ENCODE assay signal across 8 cellular contexts in genomic region chr6:33634203-33634727, GRCh38. TPM values are rescaled to one million over a fixed set of nuclear protein-coding genes. Genes with fewer than 3 reads are reported as not detected.
A peak's percentile ranks its signal among the peaks of the same experiment; 100 is the strongest.
DNase-seq lines count a peak whose midpoint lies in the region; ATAC-seq and TF ChIP-seq lines count a peak whose summit lies in the region.

No MANE protein-coding gene starts in this region.

- intact Hi-C loops in breast epithelium (cut with DNase I; ENCODE audit: low total_unique reads) = no loop called here

- H3K27me3 ChIP-seq in AG04450 (ENCODE audit: control insufficient read depth, insufficient read depth, low read length) (peaks cover 2% of the 10 kb centered on the region), Loucy (ENCODE audit: insufficient read depth, low read length, poor library complexity, severe bottlenecking) (no peaks in the 10 kb centered on the region), breast epithelium (no peaks in the 10 kb centered on the region), mesendoderm (ENCODE audit: insufficient read depth, low read length, poor library complexity) (no peaks in the 10 kb centered on the region)

- no peak for TF ChIP-seq POLR2A in breast epithelium (IDR thresholded peaks at IDR 0.05)

- ATAC-seq in GM19023 (IDR thresholded peaks at IDR 0.05; ENCODE audit: unreplicated experiment) = no peak

- no CpG with 5 or more reads among the region's 13 CpGs for WGBS in mesendoderm (ENCODE audit: extremely low coverage, insufficient coverage, low lambda C conversion rate)

- no peak overlapping the region for H2BK5ac ChIP-seq in mesendoderm (ENCODE audit: low read length)

- peak overlapping the region; percentile 25 for H3K9ac ChIP-seq in Loucy (ENCODE audit: low read depth, low read length, poor library complexity, severe bottlenecking)
- H3K9ac ChIP-seq in mesendoderm (ENCODE audit: low read length) = peak overlapping the region; percentile 58

- H2AFZ ChIP-seq in Loucy (ENCODE audit: low read length) = 0 out of 2 replicates have a peak overlapping the region, but pooled peaks have one; percentile 20

- peaks cover 34% of the 10 kb centered on the region for H4K20me1 ChIP-seq in Loucy (ENCODE audit: insufficient read depth, low read length, poor library complexity, severe bottlenecking)

- peak overlapping the region; percentile 37 for H3K23ac ChIP-seq in mesendoderm (ENCODE audit: low read length)

- peak overlapping the region; percentile 59 for H3K56ac ChIP-seq in mesendoderm (ENCODE audit: low read length)

- H4K8ac ChIP-seq in mesendoderm (ENCODE audit: low read depth, low read length) = no peak overlapping the region

- H3K9me3 ChIP-seq in AG04450 (ENCODE audit: control insufficient read depth, insufficient read depth, low read length) (no peaks in the 10 kb centered on the region), Loucy (ENCODE audit: insufficient read depth, low read depth, low read length) (no peaks in the 10 kb centered on the region), breast epithelium (no peaks in the 10 kb centered on the region)

- H3K79me2 ChIP-seq in Loucy (ENCODE audit: insufficient read depth, low read length) (peaks cover 32% of the 10 kb centered on the region; the same call in 1 of the 2 replicates), mesendoderm (ENCODE audit: control insufficient read depth, insufficient read depth, low read length) (peaks cover 2% of the 10 kb centered on the region)

- H4K5ac ChIP-seq in mesendoderm (ENCODE audit: low read length) = no peak overlapping the region

- H3K27ac ChIP-seq in AG04450 (ENCODE audit: low read depth, low read length) (no peak overlapping the region), breast epithelium (no peak overlapping the region), mesendoderm (ENCODE audit: low read depth, low read length) (no peak overlapping the region)

- H3K79me1 ChIP-seq in mesendoderm (ENCODE audit: low read length) = peaks cover 6% of the 10 kb centered on the region

- TF ChIP-seq CTCF in AG04450 (IDR thresholded peaks at IDR 0.05; ENCODE audit: low read depth, low read length) = no peak
- TF ChIP-seq CTCF in Loucy (conservative IDR thresholded peaks at IDR 0.05; ENCODE audit: low read length) = no peak
- no peak for TF ChIP-seq CTCF in breast epithelium (IDR thresholded peaks at IDR 0.05)
- TF ChIP-seq CTCF in GM13977 (IDR thresholded peaks at IDR 0.05; ENCODE audit: extremely low read depth, insufficient read depth, missing control alignments) = no peak

- H3K4me1 ChIP-seq in Loucy (ENCODE audit: insufficient read depth, low read length, poor library complexity, severe bottlenecking) = peaks cover 10% of the 10 kb centered on the region
- H3K4me1 ChIP-seq in breast epithelium = peaks cover 4 to 6% of the 10 kb centered on the region in 2 donors
- H3K4me1 ChIP-seq in mesendoderm (ENCODE audit: control insufficient read depth, low read depth, low read length) = peaks cover 9% of the 10 kb centered on the region

- H2BK15ac ChIP-seq in mesendoderm (replicated peaks; ENCODE audit: low read depth) = no peak overlapping the region

- H3K18ac ChIP-seq in mesendoderm (ENCODE audit: low read length) = no peak overlapping the region

- H3K4me2 ChIP-seq in Loucy (ENCODE audit: low read depth, low read length, poor library complexity, severe bottlenecking) (peak overlapping the region; percentile 84), mesendoderm (ENCODE audit: low read length) (peak overlapping the region; percentile 94)

- no peaks in the 10 kb centered on the region for H3K9me2 ChIP-seq in Loucy (replicated peaks; ENCODE audit: low read depth, low read length)

- DNase-seq in AG04450 (ENCODE audit: low read depth, low spot score) (no peak), breast epithelium (ENCODE audit: low spot score in 2 of 2) (no peak), mesendoderm (no peak), GF-D8 (lab: John Stamatoyannopoulos, UW) (no peak), amygdala (lab: John Stamatoyannopoulos, UW) (no peak), GM13977 (ENCODE audit: low spot score) (no peak)

- H2BK120ac ChIP-seq in mesendoderm (ENCODE audit: low read depth, low read length) = no peak overlapping the region

- H3K36me3 ChIP-seq in Loucy (ENCODE audit: insufficient read depth, low read length) (no peaks in the 10 kb centered on the region), breast epithelium (no peaks in the 10 kb centered on the region), mesendoderm (ENCODE audit: control insufficient read depth, insufficient read depth, low read length) (no peaks in the 10 kb centered on the region)

- CTCF ChIA-PET in AG04450 (lab: Charles Lee) = interaction anchor here (0.6 to 1.1 kb wide), 2 partner anchors 77 to 266 kb away, joined by 3 to 4 read pairs; partner anchors contain the start of gene UQCC2

- H2AK5ac ChIP-seq in mesendoderm (ENCODE audit: low read length) = no peak overlapping the region

- in situ Hi-C loops in GM13977 (cut with MboI; ENCODE audit: low pct_unique_long_range_greater_than_20kb, low sequenced_read_pairs, unreplicated experiment) = no loop called here

- POLR2A ChIA-PET in AG04450 (lab: Yijun Ruan, JAX) = interaction anchor here (1.8 kb wide), 1 partner anchor 77 kb away, joined by 5 read pairs; the partner anchor contains the start of gene UQCC2

- H3K4me3 ChIP-seq in AG04450 (ENCODE audit: low read depth, low read length) (peak overlapping the region; percentile 64), Loucy (ENCODE audit: low read length, poor library complexity, severe bottlenecking) (peak overlapping the region; percentile 73), breast epithelium (peak overlapping the region; percentile 33 to 72 (median 53)), mesendoderm (ENCODE audit: low read length) (peak overlapping the region; percentile 44)

- H3F3A ChIP-seq in Loucy (ENCODE audit: low read depth) = no peaks in the 10 kb centered on the region

- H3K4ac ChIP-seq in mesendoderm (ENCODE audit: low read depth, low read length) = no peak overlapping the region

RNA-seq across cellular contexts. Expression of gene ITPR3, which starts 13.1 kb away (rescaled TPM):
- polyA plus RNA-seq in AG04450 (2011; rRNA removed) = 4.4 and 4.8 TPM in 2 replicates
- polyA minus RNA-seq in AG04450 (2011; rRNA and poly(A)+ RNA removed) = 7.4 and 9.6 TPM in 2 replicates
- total RNA-seq in breast epithelium = 10 to 100 TPM; 18.4 to 40.0 (median 27.7) TPM
- polyA plus RNA-seq in mesendoderm (2013, experiment 1 of 2) = 9.8 TPM
- 9.6 TPM for polyA plus RNA-seq in mesendoderm (2013, experiment 2 of 2)

RNA-seq across cellular contexts. Expression of gene BAK1, which starts 54.2 kb away (rescaled TPM):
- 13.0 and 16.3 TPM in 2 replicates for polyA plus RNA-seq in AG04450 (2011; rRNA removed)
- polyA minus RNA-seq in AG04450 (2011; rRNA and poly(A)+ RNA removed) = 19.3 and 26.5 TPM in 2 replicates
- 10 to 100 TPM in 1 of 3 donors, 1 to 10 TPM in 2; 6.7 to 11.1 (median 7.0) TPM for total RNA-seq in breast epithelium
- polyA plus RNA-seq in mesendoderm (2013, experiment 1 of 2) = 20.5 TPM
- polyA plus RNA-seq in mesendoderm (2013, experiment 2 of 2) = 21.1 TPM
